19 cellular contexts compared by ENCODE assay signal in the genomic region with DNA sequence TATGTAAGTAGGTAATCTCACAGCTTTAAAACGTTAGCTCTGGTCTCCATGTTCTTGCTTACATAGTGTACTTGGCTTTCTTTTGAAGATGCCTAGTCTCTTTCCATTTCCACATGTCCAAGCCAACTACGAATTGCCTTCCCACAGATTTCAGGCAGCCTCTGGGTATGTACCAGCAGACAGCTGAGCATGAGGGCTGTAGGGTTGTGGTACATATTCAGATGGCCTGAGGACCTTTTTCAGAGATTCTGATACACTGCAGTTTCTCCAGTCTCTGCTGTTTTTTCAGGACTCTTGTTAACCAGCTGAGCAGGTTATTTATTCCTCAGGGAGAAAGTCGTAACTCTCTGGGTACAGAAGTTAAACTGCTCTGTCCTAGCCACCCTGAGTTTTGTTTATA. TPM values are rescaled to one million over a fixed set of nuclear protein-coding genes. Genes with fewer than 3 reads are reported as not detected.
A peak's percentile ranks its signal among the peaks of the same experiment; 100 is the strongest.
DNase-seq lines count a peak whose midpoint lies in the region; ATAC-seq and TF ChIP-seq lines count a peak whose summit lies in the region.
"Had no signal": no experiment of that assay in that cellular context is flagged by ENCODE, and none has a peak within 500 bp of the region (broad histone marks: within the 10 kb centered on the region; RNA-seq: fewer than 3 reads in every experiment).

No MANE protein-coding gene starts in this region.

- no peak for TF ChIP-seq CTCF in Panc1 (IDR thresholded peaks at IDR 0.05)
- TF ChIP-seq CTCF in brain (conservative IDR thresholded peaks at IDR 0.05): no peak

- H3K4me1 ChIP-seq in Panc1 (ENCODE audit: control insufficient read depth, insufficient read depth, low read length): peaks cover 52% of the 10 kb centered on the region
- H3K4me1 ChIP-seq in CD8-positive, alpha-beta memory T cell (ENCODE audit: insufficient read depth, low read length): no peaks in the 10 kb centered on the region
- H3K4me1 ChIP-seq: BE2C had no signal

- intact Hi-C loops in Panc1 (cut with micrococcal nuclease; ENCODE audit: unreplicated experiment): no loop called here

- peak overlapping the region in 3 of 5 experiments; percentile 31 to 88 (median 61) for H3K27ac Mint-ChIP-seq in brain
- H3K27ac Mint-ChIP-seq in stimulated activated naive B cell treated with anti-CD40 and anti-IgM and Interleukin-4, amounts not matched to agents 10 μg/mL and 1 μg/mL and 100 μg/mL, for 72 hours: peak overlapping the region; percentile 34
- H3K27ac Mint-ChIP-seq in CD8-positive, alpha-beta memory T cell: peak overlapping the region in 3 of 8 donors; percentile 17 to 85 (median 34)

- H3K4me1 Mint-ChIP-seq in brain: peaks cover 37% of the 10 kb centered on the region
- peaks cover 7 to 12% of the 10 kb centered on the region in 2 donors for H3K4me1 Mint-ChIP-seq in stimulated activated naive B cell treated with anti-CD40 and anti-IgM and Interleukin-4, amounts not matched to agents 10 μg/mL and 1 μg/mL and 100 μg/mL, for 72 hours
- peaks cover 4 to 7% (median 6%) of the 10 kb centered on the region in 3 donors for H3K4me1 Mint-ChIP-seq in CD8-positive, alpha-beta memory T cell

- no peaks in the 10 kb centered on the region for H3K9me3 ChIP-seq in Panc1 (ENCODE audit: control insufficient read depth, insufficient read depth, low read depth, low read length)
- no peaks in the 10 kb centered on the region for H3K9me3 ChIP-seq in CD8-positive, alpha-beta memory T cell (ENCODE audit: low read length)
- H3K9me3 ChIP-seq: BE2C had no signal

- H3K4me3 Mint-ChIP-seq in brain: no peak overlapping the region
- H3K4me3 Mint-ChIP-seq in stimulated activated naive B cell treated with anti-CD40 and anti-IgM and Interleukin-4, amounts not matched to agents 10 μg/mL and 1 μg/mL and 100 μg/mL, for 72 hours: no peak overlapping the region
- no peak overlapping the region for H3K4me3 Mint-ChIP-seq in CD8-positive, alpha-beta memory T cell
- H3K4me3 Mint-ChIP-seq: CD4-positive, alpha-beta memory T cell had no signal

- H3K27ac ChIP-seq in Panc1 (ENCODE audit: low read length): peak overlapping the region; percentile 74
- H3K27ac ChIP-seq in CD8-positive, alpha-beta memory T cell (ENCODE audit: low read depth, low read length): no peak overlapping the region
- H3K27ac ChIP-seq: GM23248, HL-60 had no signal

- CTCF ChIA-PET in Panc1 (lab: Charles Lee): no interaction called here
- CTCF ChIA-PET in CD8-positive, alpha-beta memory T cell (lab: Charles Lee): no interaction called here

- no peaks in the 10 kb centered on the region for H3K36me3 ChIP-seq in Panc1 (ENCODE audit: control insufficient read depth, insufficient read depth, low read length)
- no peaks in the 10 kb centered on the region for H3K36me3 ChIP-seq in CD8-positive, alpha-beta memory T cell (ENCODE audit: insufficient read depth, low read length)

- no peaks in the 10 kb centered on the region for H3K9me3 Mint-ChIP-seq in brain
- H3K9me3 Mint-ChIP-seq in stimulated activated naive B cell treated with anti-CD40 and anti-IgM and Interleukin-4, amounts not matched to agents 10 μg/mL and 1 μg/mL and 100 μg/mL, for 72 hours: no peaks in the 10 kb centered on the region
- no peaks in the 10 kb centered on the region for H3K9me3 Mint-ChIP-seq in CD8-positive, alpha-beta memory T cell
- H3K9me3 Mint-ChIP-seq: CD4-positive, alpha-beta memory T cell had no signal

- no peak for ATAC-seq in Panc1
- ATAC-seq in stimulated activated naive B cell treated with anti-CD40 and anti-IgM and Interleukin-4, amounts not matched to agents 10 μg/mL and 1 μg/mL and 100 μg/mL, for 72 hours (replicated peaks): no peak
- ATAC-seq in GM19351 (IDR thresholded peaks at IDR 0.05; ENCODE audit: unreplicated experiment): no peak
- ATAC-seq in HG03432 (IDR thresholded peaks at IDR 0.05; ENCODE audit: unreplicated experiment): no peak
- ATAC-seq: HCT116, K562 had no signal

- in situ Hi-C loops in Panc1 (cut with HindIII; ENCODE audit: low pct_unique_long_range_greater_than_20kb, low sequenced_read_pairs): no loop called here

- BruUV-seq in Panc1 (replicated peaks; lab: Mats Ljungman, UMichigan): no TSS peak

- POLR2A ChIA-PET in Panc1 (lab: Charles Lee): no interaction called here
- POLR2A ChIA-PET in CD8-positive, alpha-beta memory T cell (lab: Charles Lee): no interaction called here

- no peaks in the 10 kb centered on the region for H3K27me3 ChIP-seq in Panc1 (ENCODE audit: control insufficient read depth, insufficient read depth, low read length)
- no peaks in the 10 kb centered on the region for H3K27me3 ChIP-seq in CD8-positive, alpha-beta memory T cell (ENCODE audit: insufficient read depth, low read length, poor library complexity, severe bottlenecking)
- H3K27me3 ChIP-seq: BE2C had no signal

- peaks cover 21% of the 10 kb centered on the region for H3K36me3 Mint-ChIP-seq in brain
- H3K36me3 Mint-ChIP-seq in stimulated activated naive B cell treated with anti-CD40 and anti-IgM and Interleukin-4, amounts not matched to agents 10 μg/mL and 1 μg/mL and 100 μg/mL, for 72 hours: peaks cover 5 to 21% of the 10 kb centered on the region in 2 donors
- peaks cover 0 to 53% (median 6%) of the 10 kb centered on the region in 3 donors for H3K36me3 Mint-ChIP-seq in CD8-positive, alpha-beta memory T cell

- H3K4me3 ChIP-seq in Panc1 (ENCODE audit: low read depth in 2 of 2, low read length in 2 of 2): no peak overlapping the region
- no peak overlapping the region for H3K4me3 ChIP-seq in CD8-positive, alpha-beta memory T cell (ENCODE audit: low read length)
- H3K4me3 ChIP-seq: GM23248, K562 had no signal

- DNase-seq in Panc1 (ENCODE audit: low read depth, low spot score) (no peak), myocyte (ENCODE audit: low read depth) (peak; percentile 40)
- DNase-seq in stimulated activated naive B cell treated with anti-CD40 and anti-IgM and Interleukin-4, amounts not matched to agents 10 μg/mL and 1 μg/mL and 100 μg/mL, for 72 hours: no peak
- DNase-seq in CD8-positive, alpha-beta memory T cell: no peak
- DNase-seq: ACHN; BE2C; CD4-positive, alpha-beta memory T cell; DND-41; GF-D8; GM23248; NCI-H1092; NCI-H69; Right ventricle myocardium superior had no signal

- H3K27me3 Mint-ChIP-seq in brain: no peaks in the 10 kb centered on the region
- H3K27me3 Mint-ChIP-seq in stimulated activated naive B cell treated with anti-CD40 and anti-IgM and Interleukin-4, amounts not matched to agents 10 μg/mL and 1 μg/mL and 100 μg/mL, for 72 hours: no peaks in the 10 kb centered on the region
- no peaks in the 10 kb centered on the region for H3K27me3 Mint-ChIP-seq in CD8-positive, alpha-beta memory T cell
- H3K27me3 Mint-ChIP-seq: CD4-positive, alpha-beta memory T cell had no signal

RNA-seq across cellular contexts. Expression of a gene that starts 3.1 kb away (rescaled TPM):
- total RNA-seq in Panc1 (2021; ENCODE audit: unreplicated experiment) (1.1 TPM), myocyte (not detected in 2 replicates)
- polyA plus RNA-seq in Panc1 (2012; ENCODE audit: insufficient read length): 0.16 TPM
- polyA plus RNA-seq in brain (ENCODE audit: insufficient read depth, low read depth, low replicate concordance): not detected
- polyA plus RNA-seq in myocyte (2012): 0.30 TPM
- not detected for total RNA-seq in CD8-positive, alpha-beta memory T cell
- polyA plus RNA-seq in CD8-positive, alpha-beta memory T cell: 0.20 TPM
- total RNA-seq: CD4-positive, alpha-beta memory T cell; GM23248; K562; Right ventricle myocardium superior had no signal
